ENCODE assay signal across 11 cellular contexts in genomic region chr5:115977988-115978387, GRCh38. TPM values are rescaled to one million over a fixed set of nuclear protein-coding genes. Genes with fewer than 3 reads are reported as not detected.
DNase-seq lines count a peak whose midpoint lies in the region; ATAC-seq and TF ChIP-seq lines count a peak whose summit lies in the region.
"Had no signal": no experiment of that assay in that cellular context is flagged by ENCODE, and none has a peak within 500 bp of the region (broad histone marks: within the 10 kb centered on the region; RNA-seq: fewer than 3 reads in every experiment).

No MANE protein-coding gene starts in this region.

- TF ChIP-seq EP300 in esophagus muscularis mucosa (IDR thresholded peaks at IDR 0.05): no peak

- no peak for TF ChIP-seq CTCF in esophagus muscularis mucosa (IDR thresholded peaks at IDR 0.05)
- TF ChIP-seq CTCF in hepatocyte (IDR thresholded peaks at IDR 0.05; ENCODE audit: poor library complexity): no peak

- H3K9me2 ChIP-seq in hepatocyte (replicated peaks; ENCODE audit: insufficient read depth): no peaks in the 10 kb centered on the region

- no peak for ATAC-seq in activated T-cell treated with anti-CD3 and anti-CD28 coated beads, Interleukin-2, amount 50 U/mL, for 72 hours (replicated peaks in 1 of 2)
- no peak for ATAC-seq in HG02588 (IDR thresholded peaks at IDR 0.05; ENCODE audit: unreplicated experiment)
- ATAC-seq: K562 had no signal

- H3K27ac ChIP-seq in CD8-positive, alpha-beta memory T cell (ENCODE audit: low read depth, low read length): no peak overlapping the region
- H3K27ac ChIP-seq in KOPT-K1 (ENCODE audit: low read depth, low read length, poor library complexity, severe bottlenecking): peak overlapping the region; percentile 51
- H3K27ac ChIP-seq in esophagus muscularis mucosa (replicated peaks in 1 of 4): peak overlapping the region; percentile 4 to 51 (median 41)
- no peak overlapping the region for H3K27ac ChIP-seq in hepatocyte

- TF ChIP-seq POLR2A in esophagus muscularis mucosa (IDR thresholded peaks at IDR 0.05; ENCODE audit: low read depth): no peak

- no peak overlapping the region for H3K4me2 ChIP-seq in hepatocyte

- WGBS in esophagus muscularis mucosa: 40% methylated on average over 2 of the region's 2 CpGs
- WGBS in hepatocyte (ENCODE audit: low lambda C conversion rate, missing lambda C conversion rate): 38% methylated on average over 2 of the region's 2 CpGs

- peak overlapping the region in 3 of 8 donors; percentile 3 to 57 (median 29) for H3K27ac Mint-ChIP-seq in CD8-positive, alpha-beta memory T cell
- no peak overlapping the region for H3K27ac Mint-ChIP-seq in activated T-cell treated with anti-CD3 and anti-CD28 coated beads, Interleukin-2, amount 50 U/mL, for 72 hours

- H3K9me3 Mint-ChIP-seq in CD8-positive, alpha-beta memory T cell: peaks cover 0 to 3% (median 0%) of the 10 kb centered on the region in 5 donors
- H3K9me3 Mint-ChIP-seq in activated T-cell treated with anti-CD3 and anti-CD28 coated beads, Interleukin-2, amount 50 U/mL, for 72 hours: no peaks in the 10 kb centered on the region

- H3K36me3 ChIP-seq in CD8-positive, alpha-beta memory T cell (ENCODE audit: insufficient read depth, low read length): no peaks in the 10 kb centered on the region
- H3K36me3 ChIP-seq in KOPT-K1 (ENCODE audit: insufficient read depth, low read length) (no peaks in the 10 kb centered on the region), esophagus muscularis mucosa (no peaks in the 10 kb centered on the region), hepatocyte (replicated peaks; ENCODE audit: insufficient read depth, low read depth) (no peaks in the 10 kb centered on the region)

- H4K20me1 ChIP-seq in hepatocyte (ENCODE audit: insufficient read depth, poor library complexity, severe bottlenecking): no peaks in the 10 kb centered on the region

- no peaks in the 10 kb centered on the region for H3K27me3 ChIP-seq in CD8-positive, alpha-beta memory T cell (ENCODE audit: insufficient read depth, low read length, poor library complexity, severe bottlenecking)
- H3K27me3 ChIP-seq in esophagus muscularis mucosa (no peaks in the 10 kb centered on the region), hepatocyte (no peaks in the 10 kb centered on the region)

- peaks cover 0 to 4% (median 0%) of the 10 kb centered on the region in 3 donors for H3K36me3 Mint-ChIP-seq in CD8-positive, alpha-beta memory T cell
- no peaks in the 10 kb centered on the region for H3K36me3 Mint-ChIP-seq in activated T-cell treated with anti-CD3 and anti-CD28 coated beads, Interleukin-2, amount 50 U/mL, for 72 hours (ENCODE audit: insufficient read depth in 2 of 2)

- CTCF ChIA-PET in CD8-positive, alpha-beta memory T cell (lab: Charles Lee): no interaction called here

- no peak overlapping the region for H2AFZ ChIP-seq in hepatocyte

- no peaks in the 10 kb centered on the region for H3K79me2 ChIP-seq in hepatocyte

- H3K9me3 ChIP-seq in CD8-positive, alpha-beta memory T cell (ENCODE audit: low read length): no peaks in the 10 kb centered on the region
- H3K9me3 ChIP-seq in KOPT-K1 (ENCODE audit: insufficient read depth, low read length, poor library complexity, severe bottlenecking): no peaks in the 10 kb centered on the region
- no peaks in the 10 kb centered on the region for H3K9me3 ChIP-seq in esophagus muscularis mucosa
- H3K9me3 ChIP-seq in hepatocyte (ENCODE audit: low read depth): no peaks in the 10 kb centered on the region

- POLR2A ChIA-PET in CD8-positive, alpha-beta memory T cell (lab: Charles Lee): no interaction called here

- peaks cover 13 to 20% (median 14%) of the 10 kb centered on the region in 3 donors for H3K4me1 Mint-ChIP-seq in CD8-positive, alpha-beta memory T cell
- no peaks in the 10 kb centered on the region for H3K4me1 Mint-ChIP-seq in activated T-cell treated with anti-CD3 and anti-CD28 coated beads, Interleukin-2, amount 50 U/mL, for 72 hours (ENCODE audit: low read depth)

- peak overlapping the region in 4 of 7 donors; percentile 7 to 40 (median 16) for H3K4me3 Mint-ChIP-seq in CD8-positive, alpha-beta memory T cell
- H3K4me3 Mint-ChIP-seq in activated T-cell treated with anti-CD3 and anti-CD28 coated beads, Interleukin-2, amount 50 U/mL, for 72 hours: no peak overlapping the region

- no peak overlapping the region for H3K4me3 ChIP-seq in CD8-positive, alpha-beta memory T cell (ENCODE audit: low read length)
- no peak overlapping the region for H3K4me3 ChIP-seq in esophagus muscularis mucosa
- H3K4me3 ChIP-seq in hepatocyte: no peak overlapping the region
- H3K4me3 ChIP-seq: K562 had no signal

- peak in 1 of 5 donors; percentile 10 for DNase-seq in CD8-positive, alpha-beta memory T cell
- DNase-seq in esophagus muscularis mucosa (ENCODE audit: extremely low spot score) (no peak), non-pigmented ciliary epithelial cell (ENCODE audit: low read depth) (peak; percentile 73), hepatocyte (ENCODE audit: low spot score) (no peak), NCI-H2171 (lab: John Stamatoyannopoulos, UW) (no peak)
- no peak for DNase-seq in activated T-cell treated with anti-CD3 and anti-CD28 coated beads, Interleukin-2, amount 50 U/mL, for 72 hours
- DNase-seq: midbrain, T1000 had no signal

- intact Hi-C loops in esophagus muscularis mucosa (cut with DNase I): no loop called here

- no peaks in the 10 kb centered on the region for H3K4me1 ChIP-seq in CD8-positive, alpha-beta memory T cell (ENCODE audit: insufficient read depth, low read length)
- peaks cover 0 to 21% (median 10%) of the 10 kb centered on the region in 4 donors for H3K4me1 ChIP-seq in esophagus muscularis mucosa
- peaks cover 4% of the 10 kb centered on the region for H3K4me1 ChIP-seq in hepatocyte (ENCODE audit: insufficient read depth)

- peaks cover 9 to 51% of the 10 kb centered on the region in 2 donors for H3K27me3 Mint-ChIP-seq in CD8-positive, alpha-beta memory T cell
- peaks cover 26% of the 10 kb centered on the region for H3K27me3 Mint-ChIP-seq in activated T-cell treated with anti-CD3 and anti-CD28 coated beads, Interleukin-2, amount 50 U/mL, for 72 hours (ENCODE audit: low read depth)

RNA-seq across cellular contexts. Expression of gene LVRN, which starts 15.7 kb away (rescaled TPM):
- under 1 TPM in 1 of 2 experiments, not detected in 1; 0.18 TPM for total RNA-seq in CD8-positive, alpha-beta memory T cell
- not detected for polyA plus RNA-seq in CD8-positive, alpha-beta memory T cell
- total RNA-seq in esophagus muscularis mucosa (10 to 100 TPM in 1 of 4 donors, 1 to 10 TPM in 3; 1.3 to 11.2 (median 3.4) TPM), hepatocyte (0.36 and 0.43 TPM in 2 replicates)
- under 1 TPM in 1 of 2 donors, not detected in 1; 0.07 TPM for total RNA-seq in activated T-cell treated with anti-CD3 and anti-CD28 coated beads, Interleukin-2, amount 50 U/mL, for 72 hours
- polyA plus RNA-seq in hepatocyte: not detected in 2 replicates

RNA-seq across cellular contexts. Expression of gene ARL14EPL, which starts 54.3 kb away (rescaled TPM):
- not detected for total RNA-seq in CD8-positive, alpha-beta memory T cell
- not detected for polyA plus RNA-seq in CD8-positive, alpha-beta memory T cell
- total RNA-seq in esophagus muscularis mucosa (not detected), hepatocyte (0.07 TPM in 1 of 2 replicates, not detected in the other)
- total RNA-seq in activated T-cell treated with anti-CD3 and anti-CD28 coated beads, Interleukin-2, amount 50 U/mL, for 72 hours: not detected
- not detected in 2 replicates for polyA plus RNA-seq in hepatocyte

Comparison
In these comparisons a context has a peak if more than half of its experiments do, and no peak if none do; other contexts are left out.
1. H3K27ac ChIP-seq: peak in KOPT-K1 (single experiment) and esophagus muscularis mucosa (4 of 4); none in CD8-positive, alpha-beta memory T cell (single experiment) and hepatocyte (single experiment).
2. H3K4me3 Mint-ChIP-seq: peak in CD8-positive, alpha-beta memory T cell (4 of 7); none in activated T-cell treated with anti-CD3 and anti-CD28 coated beads, Interleukin-2, amount 50 U/mL, for 72 hours (0 of 2).